In the genomic region with DNA sequence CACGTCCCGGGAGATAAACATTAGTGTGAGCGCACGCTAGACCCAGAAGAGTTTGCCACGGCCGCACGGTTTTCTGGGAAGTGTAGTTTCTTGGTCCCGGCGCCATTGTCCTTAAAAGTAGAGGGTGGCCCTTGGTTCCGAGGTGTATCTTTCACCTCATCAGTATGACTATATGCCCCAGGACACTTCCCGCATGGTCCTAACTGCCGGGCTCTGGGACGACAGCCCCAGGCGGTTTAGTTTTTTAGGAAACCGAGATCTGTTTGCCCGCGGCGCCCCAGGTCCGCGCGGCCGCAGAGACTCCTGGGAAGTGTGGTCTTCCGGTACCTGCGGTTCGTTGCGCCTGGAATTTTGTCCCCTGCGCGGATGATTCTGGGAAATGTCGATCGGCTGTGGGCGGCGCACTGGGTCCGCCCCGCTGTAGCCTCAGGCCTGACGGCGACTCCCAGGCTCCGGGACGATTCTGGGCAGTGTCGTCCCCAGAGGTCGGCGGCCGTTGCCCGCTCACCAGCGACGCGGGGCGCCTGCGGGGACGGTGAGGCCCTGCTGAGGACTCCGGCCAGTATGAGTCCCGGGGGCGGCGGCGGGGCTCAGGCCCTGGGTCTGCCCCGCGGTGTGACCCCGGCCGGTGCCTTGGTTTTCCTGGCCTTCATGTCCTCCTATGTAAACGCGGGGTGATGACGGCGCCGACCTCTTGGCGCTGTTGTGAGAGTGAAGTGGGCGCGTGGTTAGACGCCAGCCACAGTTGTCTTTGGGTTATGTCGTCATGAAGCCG, we compare ENCODE assay signal across 8 cellular contexts. TPM values are rescaled to one million over a fixed set of nuclear protein-coding genes. Genes with fewer than 3 reads are reported as not detected.
DNase-seq lines count a peak whose midpoint lies in the region; ATAC-seq, FAIRE-seq and TF ChIP-seq lines count a peak whose summit lies in the region.

A gene (plus strand): TSS at position 418 of the 775 bp plus-strand sequence. CDS start 795 bp downstream, outside the sequence.

- no peaks in the 10 kb centered on the region for H3K36me3 ChIP-seq in KMS-11 (ENCODE audit: insufficient read depth)

- H3K9ac ChIP-seq in KMS-11, result peak within 1 kb of the TSS; percentile 65

- H3K4me1 ChIP-seq in KMS-11 (ENCODE audit: low read depth, poor library complexity, severe bottlenecking), result peaks cover 6% of the 10 kb centered on the region

- peak within 1 kb of the TSS; percentile 51 for H3K4me2 ChIP-seq in KMS-11

- TF ChIP-seq CTCF in KMS-11 (conservative IDR thresholded peaks at IDR 0.05; ENCODE audit: low read depth, low read length), result no peak
- no peak for TF ChIP-seq CTCF in fibroblast of mammary gland (conservative IDR thresholded peaks at IDR 0.05; ENCODE audit: control insufficient read depth, insufficient read depth, low read depth, low read length)
- TF ChIP-seq CTCF in natural killer cell (IDR thresholded peaks at IDR 0.05), result no peak

- H3K79me2 ChIP-seq in KMS-11 (ENCODE audit: insufficient read depth, low read depth), result no peaks in the 10 kb centered on the region

- H3K9me3 Mint-ChIP-seq in natural killer cell, result no peaks in the 10 kb centered on the region

- peaks cover 21 to 31% of the 10 kb centered on the region in 2 donors for H3K4me1 Mint-ChIP-seq in natural killer cell

- H4K20me1 ChIP-seq in KMS-11 (ENCODE audit: insufficient read depth), result no peaks in the 10 kb centered on the region

- peak within 1 kb of the TSS; percentile 90 to 94 for H3K27ac Mint-ChIP-seq in natural killer cell

- peak within 1 kb of the TSS; percentile 56 for H3K27ac ChIP-seq in KMS-11

- H3K27me3 Mint-ChIP-seq in natural killer cell (ENCODE audit: low read depth in 2 of 2), result no peaks in the 10 kb centered on the region

- FAIRE-seq in RCC 7860 (lab: Jason Lieb, UNC), result no peak

- peak; percentile 84 for ATAC-seq in GM21786 (IDR thresholded peaks at IDR 0.05; ENCODE audit: unreplicated experiment)
- peak; percentile 82 to 86 (median 83) for ATAC-seq in natural killer cell

- H3K4me3 ChIP-seq in KMS-11 (IDR thresholded peaks at IDR 0.05; ENCODE audit: insufficient read depth, low read depth, low read length) (no peak within 1 kb of the TSS), fibroblast of mammary gland (ENCODE audit: control insufficient read depth, low read depth, low read length) (peak within 1 kb of the TSS; percentile 84)

- H3K4me3 Mint-ChIP-seq in natural killer cell, result peak within 1 kb of the TSS; percentile 92

- DNase-seq in DMS79 treated with DMSO at 0.1 percent for 48 hours (lab: John Stamatoyannopoulos, UW), result peak; percentile 88
- peak; percentile 68 for DNase-seq in RCC 7860 (ENCODE audit: low spot score)
- DNase-seq in activated T-helper 1 cell treated with anti-CD3 and anti-CD28 coated beads, Interleukin-2, amount 50 U/mL, for 16 hours (ENCODE audit: low read depth in 1 of 2, low spot score in 1 of 2), result peak; percentile 54 to 64
- peak; percentile 92 for DNase-seq in fibroblast of mammary gland (ENCODE audit: low read depth)
- DNase-seq in natural killer cell, result peak; percentile 73
- peak; percentile 69 to 86 (median 74) for DNase-seq in stimulated activated naive CD4-positive, alpha-beta T cell (lab: John Stamatoyannopoulos, UW)

- H3K36me3 Mint-ChIP-seq in natural killer cell, result peaks cover 5% of the 10 kb centered on the region

- intact Hi-C loops in natural killer cell (cut with micrococcal nuclease), result loop anchor here (1.0 to 2.0 kb wide), 2 partner anchors 39 to 57 kb away; a partner anchor contains a TSS

- no peaks in the 10 kb centered on the region for H3K27me3 ChIP-seq in KMS-11 (ENCODE audit: insufficient read depth, low read depth)

- H2AFZ ChIP-seq in KMS-11 (ENCODE audit: low read depth), result peak within 1 kb of the TSS; percentile 96

RNA-seq across cellular contexts. Expression of the gene that starts here (rescaled TPM):
- total RNA-seq in natural killer cell, result 1 to 10 TPM; 3.2 to 3.7 (median 3.5) TPM
